8 cellular contexts compared by ENCODE assay signal in the genomic region with DNA sequence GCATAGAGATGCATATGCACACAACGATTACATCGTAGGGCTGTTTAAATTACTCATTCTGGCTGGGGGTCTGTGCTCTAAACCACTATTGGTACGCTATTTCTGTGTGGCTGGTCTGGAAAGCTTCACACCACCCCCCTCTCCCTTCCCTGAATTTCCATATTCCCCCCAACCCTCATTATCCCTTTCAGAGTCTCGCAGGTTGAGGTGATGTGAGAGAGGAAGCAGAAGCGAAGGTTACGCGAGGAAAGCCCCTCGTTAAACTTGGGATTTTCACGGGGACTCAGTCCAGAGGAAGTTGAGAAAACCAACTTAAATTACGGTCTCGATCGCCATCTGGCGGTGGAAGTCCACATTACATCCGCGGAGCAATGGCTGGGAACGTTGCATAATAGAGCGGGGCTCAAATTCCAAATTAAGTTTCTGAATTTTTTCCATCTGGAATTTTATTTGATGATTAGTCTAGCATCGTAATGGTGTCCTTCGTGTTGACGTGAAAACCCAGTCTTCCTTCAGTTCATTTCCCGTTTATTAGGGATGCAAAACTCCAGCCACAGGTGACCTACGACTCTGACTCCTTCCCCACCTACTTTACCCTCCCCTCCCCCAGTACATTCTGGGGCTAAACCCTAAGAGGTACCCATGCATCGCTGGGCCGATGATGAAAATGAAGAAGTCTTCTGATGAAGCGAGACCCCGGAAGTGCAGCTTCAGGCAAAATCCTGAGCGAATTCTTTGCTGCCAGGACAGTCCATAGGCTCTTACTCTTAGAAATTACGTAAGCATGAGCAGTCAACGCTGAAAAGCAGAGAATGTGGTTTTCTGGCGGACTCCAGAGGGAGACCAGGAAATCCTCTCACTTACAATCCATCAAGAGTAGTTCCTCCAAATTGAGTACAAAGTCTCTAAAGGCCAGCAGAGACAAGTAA. TPM values are rescaled to one million over a fixed set of nuclear protein-coding genes. Genes with fewer than 3 reads are reported as not detected.
DNase-seq lines count a peak whose midpoint lies in the region; ATAC-seq, FAIRE-seq and TF ChIP-seq lines count a peak whose summit lies in the region.

No MANE protein-coding gene starts in this region.

- peaks cover 11% of the 10 kb centered on the region for H3K9me3 ChIP-seq in endodermal cell (ENCODE audit: control insufficient read depth, low read length)

- H3K4me1 Mint-ChIP-seq in endodermal cell (peaks cover 11% of the 10 kb centered on the region), mesothelial cell of epicardium (peaks cover 2% of the 10 kb centered on the region)

- peaks cover 31% of the 10 kb centered on the region for H3K27me3 ChIP-seq in endodermal cell (ENCODE audit: control insufficient read depth, insufficient read depth, low read length, poor library complexity, severe bottlenecking)

- H3K27ac Mint-ChIP-seq in endodermal cell: no peak overlapping the region
- H3K27ac Mint-ChIP-seq in mesothelial cell of epicardium: no peak overlapping the region

- FAIRE-seq in GM19239 (lab: Jason Lieb, UNC): peak; percentile 99

- DNase-seq in AG09319 (ENCODE audit: extremely low read depth, low read depth) (no peak), GM19239 (ENCODE audit: insufficient read length, low spot score) (no peak), NCI-H748 treated with DMSO at 0.1 percent for 48 hours (lab: John Stamatoyannopoulos, UW) (peak; percentile 25), endodermal cell (peak; percentile 89), mesothelial cell of epicardium (ENCODE audit: low spot score in 2 of 2, unreplicated experiment in 2 of 2) (peak; percentile 46 to 92)
- peak; percentile 39 to 61 for DNase-seq in activated CD8-positive, alpha-beta memory T cell treated with anti-CD3 and anti-CD28 coated beads for 4 hours (ENCODE audit: low read depth in 2 of 2)
- peak; percentile 79 for DNase-seq in stimulated activated CD8-positive, alpha-beta memory T cell treated with anti-CD3 and anti-CD28 coated beads, Interleukin-15, amount 100 ng/mL, for 24 hours (ENCODE audit: low read depth)

- no peak overlapping the region for H3K9ac ChIP-seq in endodermal cell (ENCODE audit: extremely low read depth, low read length, poor library complexity, severe bottlenecking)

- 27 to 29% methylated on average over 23 to 30 of the region's 30 CpGs for WGBS in endodermal cell (ENCODE audit: insufficient coverage in 1 of 2, insufficient read length in 1 of 2), 2 experiments

- H3K4me1 ChIP-seq in endodermal cell (ENCODE audit: control insufficient read depth, insufficient read depth, low read length): no peaks in the 10 kb centered on the region

- peaks cover 9% of the 10 kb centered on the region for H3K9me3 Mint-ChIP-seq in endodermal cell
- H3K9me3 Mint-ChIP-seq in mesothelial cell of epicardium: peaks cover 8% of the 10 kb centered on the region

- no peaks in the 10 kb centered on the region for H3K36me3 ChIP-seq in endodermal cell (ENCODE audit: control insufficient read depth, insufficient read depth, low read length)

- no peak for ATAC-seq in HG02938 (IDR thresholded peaks at IDR 0.05; ENCODE audit: unreplicated experiment)

- peak overlapping the region; percentile 21 for H3K4me3 ChIP-seq in endodermal cell (ENCODE audit: low read length)

- H3K27ac ChIP-seq in endodermal cell (ENCODE audit: low read depth, low read length): no peak overlapping the region

- H3K27me3 Mint-ChIP-seq in endodermal cell (ENCODE audit: insufficient read depth): peaks cover 50% of the 10 kb centered on the region
- peaks cover 82% of the 10 kb centered on the region for H3K27me3 Mint-ChIP-seq in mesothelial cell of epicardium (ENCODE audit: low read depth)

- H3K4me3 Mint-ChIP-seq in endodermal cell: peak overlapping the region; percentile 44
- peak overlapping the region; percentile 61 for H3K4me3 Mint-ChIP-seq in mesothelial cell of epicardium

- no peaks in the 10 kb centered on the region for H3K36me3 Mint-ChIP-seq in endodermal cell (ENCODE audit: low read depth)
- no peaks in the 10 kb centered on the region for H3K36me3 Mint-ChIP-seq in mesothelial cell of epicardium

- TF ChIP-seq CTCF in AG09319 (IDR thresholded peaks at IDR 0.05; ENCODE audit: low read depth, low read length): peak; percentile 73
- peak; percentile 92 for TF ChIP-seq CTCF in endodermal cell (conservative IDR thresholded peaks at IDR 0.05)
- peak; percentile 98 for TF ChIP-seq CTCF in mesothelial cell of epicardium (IDR thresholded peaks at IDR 0.05; ENCODE audit: unreplicated experiment)

RNA-seq across cellular contexts. Expression of a gene that starts 19.7 kb away (rescaled TPM):
- total RNA-seq in endodermal cell (not detected), mesothelial cell of epicardium (0.35 to 0.52 TPM (median 0.45 TPM) in 3 replicates)
- polyA plus RNA-seq in endodermal cell (2013, experiment 1 of 2): not detected
- not detected for polyA plus RNA-seq in endodermal cell (2013, experiment 2 of 2)

RNA-seq across cellular contexts. Expression of a gene that starts 33.8 kb away (rescaled TPM):
- total RNA-seq in endodermal cell (not detected), mesothelial cell of epicardium (not detected in 3 replicates)
- 0.46 TPM for polyA plus RNA-seq in endodermal cell (2013, experiment 1 of 2)
- polyA plus RNA-seq in endodermal cell (2013, experiment 2 of 2): not detected

RNA-seq across cellular contexts. Expression of a gene that starts 41.4 kb away (rescaled TPM):
- 1 to 10 TPM; 3.4 to 6.6 TPM for total RNA-seq in endodermal cell
- polyA plus RNA-seq in endodermal cell (2013, experiment 1 of 2): 2.6 TPM
- 1.0 TPM for polyA plus RNA-seq in endodermal cell (2013, experiment 2 of 2)
- 22.9 to 24.2 TPM (median 23.6 TPM) in 3 replicates for total RNA-seq in mesothelial cell of epicardium

RNA-seq across cellular contexts. Expression of a gene that starts 46.7 kb away (rescaled TPM):
- total RNA-seq in endodermal cell: 1 to 10 TPM in 1 of 2 donors, under 1 TPM in 1; 0.93 to 3.1 TPM
- 0.64 TPM for polyA plus RNA-seq in endodermal cell (2013, experiment 1 of 2)
- polyA plus RNA-seq in endodermal cell (2013, experiment 2 of 2): 0.50 TPM
- 12.3 to 14.2 TPM (median 14.1 TPM) in 3 replicates for total RNA-seq in mesothelial cell of epicardium

RNA-seq across cellular contexts. Expression of a gene that starts 55.9 kb away (rescaled TPM):
- total RNA-seq in endodermal cell (not detected), mesothelial cell of epicardium (not detected in 3 replicates)
- polyA plus RNA-seq in endodermal cell (2013, experiment 1 of 2): not detected
- not detected for polyA plus RNA-seq in endodermal cell (2013, experiment 2 of 2)

Comparison
In these comparisons a context has a peak if more than half of its experiments do, and no peak if none do; other contexts are left out.
1. DNase-seq: peak in NCI-H748 treated with DMSO at 0.1 percent for 48 hours (single experiment), activated CD8-positive, alpha-beta memory T cell treated with anti-CD3 and anti-CD28 coated beads for 4 hours (2 of 2), endodermal cell (single experiment), mesothelial cell of epicardium (2 of 2) and stimulated activated CD8-positive, alpha-beta memory T cell treated with anti-CD3 and anti-CD28 coated beads, Interleukin-15, amount 100 ng/mL, for 24 hours (single experiment); none in AG09319 (single experiment) and GM19239 (single experiment).
2. Peak in every context shown above with its lines, with median percentiles within 50 percentile points of each other: CTCF ChIP-seq.